Comparison of ENCODE assay signal across 36 cellular contexts in genomic region chr5:56540266-56540665, GRCh38.
"Had no signal": no experiment of that assay in that cellular context is flagged by ENCODE, and none has a peak within 500 bp of the region (broad histone marks: within the 10 kb centered on the region; RNA-seq: fewer than 3 reads in every experiment).

No MANE protein-coding gene starts in this region.

- DNase-seq: Karpas-422, Kasumi-1, MG63, MM.1S, MV-4-11, NCI-H1048, NCI-H1092, NCI-H1092 treated with DMSO at 0.1 percent for 48 hours, NCI-H1105, NCI-H1105 treated with DMSO at 0.1 percent for 48 hours, NCI-H1417, NCI-H1417 treated with DMSO at 0.1 percent for 48 hours, NCI-H1436, NCI-H1436 treated with DMSO at 0.1 percent for 48 hours, NCI-H146, NCI-H1694, NCI-H1694 treated with DMSO at 0.1 percent for 48 hours, NCI-H187, NCI-H187 treated with DMSO at 0.1 percent for 48 hours, NCI-H1930, NCI-H2029, NCI-H2029 treated with DMSO at 0.1 percent for 48 hours, NCI-H2081, NCI-H2081 treated with DMSO at 0.1 percent for 48 hours, NCI-H2107, NCI-H2171, NCI-H2171 treated with DMSO at 0.1 percent for 48 hours, NCI-H2227 treated with DMSO at 0.1 percent for 48 hours, NCI-H226, NCI-H345, NCI-H446, NCI-H446 treated with DMSO at 0.1 percent for 48 hours, NCI-H510A, NCI-H510A treated with DMSO at 0.1 percent for 48 hours, NCI-H524 had no signal

- H3K9ac ChIP-seq: KMS-11 had no signal

- H3K27me3 ChIP-seq: MG63 had no signal

- H3K4me2 ChIP-seq: KMS-11 had no signal

- H3K36me3 ChIP-seq: MG63 had no signal

- H3K9me3 ChIP-seq: MG63 had no signal

- H3K4me3 ChIP-seq: MG63 had no signal

- H3K27ac ChIP-seq: KMS-11 had no signal
